12 cellular contexts compared by ENCODE assay signal in the genomic region with DNA sequence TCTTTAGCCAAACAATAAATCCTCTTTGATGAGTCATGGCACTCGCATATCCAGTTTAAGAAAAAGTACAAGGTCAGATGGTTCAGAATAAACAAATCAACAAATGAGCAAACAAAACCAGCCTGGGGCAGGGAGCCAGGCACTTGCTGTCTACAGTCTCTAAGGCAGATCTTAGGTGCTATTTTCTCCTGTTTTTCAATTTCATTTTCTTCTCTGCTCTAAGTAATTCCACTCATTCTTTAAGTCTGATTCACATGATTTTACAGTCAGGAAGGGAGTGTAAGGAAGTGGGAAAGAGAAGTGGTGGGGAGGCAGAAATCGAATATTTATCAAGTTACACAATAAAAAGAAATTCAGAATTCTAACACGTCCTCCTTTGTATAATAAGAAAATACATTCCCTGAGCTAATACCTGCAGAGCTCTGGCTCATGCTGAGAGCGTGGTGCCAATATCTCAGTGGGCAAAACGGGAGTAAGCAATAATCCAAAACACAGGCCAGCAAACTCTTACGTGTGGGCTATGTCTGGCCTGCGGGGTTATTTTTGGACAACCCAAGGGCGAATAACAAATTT.
A peak's percentile ranks its signal among the peaks of the same experiment; 100 is the strongest.
DNase-seq lines count a peak whose midpoint lies in the region; ATAC-seq and TF ChIP-seq lines count a peak whose summit lies in the region.
"Had no signal": no experiment of that assay in that cellular context is flagged by ENCODE, and none has a peak within 500 bp of the region (broad histone marks: within the 10 kb centered on the region; RNA-seq: fewer than 3 reads in every experiment).

No MANE protein-coding gene starts in this region.

- ATAC-seq in left lobe of liver = peak; percentile 47
- ATAC-seq in GM19328 (IDR thresholded peaks at IDR 0.05; ENCODE audit: unreplicated experiment) = no peak
- ATAC-seq in HG03095 (IDR thresholded peaks at IDR 0.05; ENCODE audit: unreplicated experiment) = no peak
- no peak for ATAC-seq in HG02798 (IDR thresholded peaks at IDR 0.05; ENCODE audit: poor library complexity, unreplicated experiment)

- no peak for TF ChIP-seq CTCF in brain microvascular endothelial cell (IDR thresholded peaks at IDR 0.05; ENCODE audit: low read depth, low read length, missing control alignments)

- in situ Hi-C loops in brain microvascular endothelial cell (cut with HindIII; ENCODE audit: low pct_ligation_motif_present, low sequenced_read_pairs) = no loop called here

- H3K36me3 ChIP-seq in brain microvascular endothelial cell (replicated peaks) = no peaks in the 10 kb centered on the region
- H3K36me3 ChIP-seq: upper lobe of left lung had no signal

- H3K27ac ChIP-seq in brain microvascular endothelial cell = peak overlapping the region; percentile 67
- H3K27ac ChIP-seq: SK-N-MC, upper lobe of left lung had no signal

- H3K4me3 ChIP-seq in brain microvascular endothelial cell (ENCODE audit: low read depth, low read length) = peak overlapping the region; percentile 13
- H3K4me3 ChIP-seq: SK-N-MC, upper lobe of left lung had no signal

- no peaks in the 10 kb centered on the region for H3K27me3 ChIP-seq in brain microvascular endothelial cell (replicated peaks)
- H3K27me3 ChIP-seq: upper lobe of left lung had no signal

- DNase-seq in AG08395 (ENCODE audit: low spot score) (peak; percentile 60), LHCN-M2 (ENCODE audit: low read depth) (peak; percentile 80), brain microvascular endothelial cell (peak; percentile 64), left lobe of liver (ENCODE audit: low spot score) (no peak), GDM1 (lab: John Stamatoyannopoulos, UW) (no peak)
- DNase-seq: mesendoderm; stimulated activated CD4-positive, alpha-beta T cell treated with anti-CD3 and anti-CD28 coated beads, Interleukin-2, amount 100 ng/mL, for 24 hours; upper lobe of left lung had no signal

Comparison
In these comparisons a context has a peak if more than half of its experiments do, and no peak if none do; other contexts are left out.
1. DNase-seq: peak in AG08395 (single experiment), LHCN-M2 (single experiment) and brain microvascular endothelial cell (single experiment); none in left lobe of liver (single experiment) and GDM1 (single experiment).